ENCODE assay signal across 1 cellular context in the genomic region with DNA sequence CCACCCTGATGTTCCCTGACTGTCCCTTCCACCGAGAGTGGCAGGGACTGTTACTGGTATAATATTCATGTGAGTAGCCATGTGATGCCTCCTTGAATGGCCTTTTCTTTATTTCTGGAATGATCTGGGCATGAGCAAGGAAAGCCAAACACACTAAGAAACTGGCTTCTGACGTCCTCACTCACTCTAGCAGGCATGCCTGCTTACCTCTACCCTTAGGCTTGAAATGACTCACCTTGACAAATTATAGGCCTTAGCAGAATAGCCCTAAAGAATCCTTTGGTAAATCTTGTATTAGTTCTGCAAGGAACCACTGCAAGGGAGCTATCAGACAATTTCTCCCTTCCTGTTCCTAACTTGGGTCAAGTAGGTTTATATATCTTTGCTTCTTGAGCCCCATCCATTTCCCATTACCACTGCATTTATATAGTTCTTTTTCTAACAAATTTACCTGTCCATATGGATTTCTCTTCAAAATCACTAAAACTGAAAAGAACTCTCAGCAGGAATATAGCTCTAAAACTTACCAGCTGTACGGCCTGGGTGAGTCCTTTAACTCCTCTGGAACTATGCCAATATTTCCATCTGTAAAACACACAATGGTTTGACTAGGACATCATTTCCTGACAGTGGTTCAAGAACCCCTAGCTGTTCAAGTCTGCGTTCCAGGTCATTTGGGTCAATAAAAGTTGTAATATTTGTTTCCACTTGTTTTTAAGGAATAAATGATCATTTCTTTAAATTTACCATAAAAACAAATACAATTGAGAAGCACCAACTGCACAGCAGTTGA.
TF ChIP-seq lines count a peak whose summit lies in the region.

No MANE protein-coding gene starts in this region.

TF ChIP-seq in K562, 482 proteins besides CTCF, POLR2A, EP300 and RAD21:
- 0 out of 2 replicates have a peak, but pooled peaks have one; percentile 41 for TF ChIP-seq HMBOX1 (IDR thresholded peaks at IDR 0.05)
- peak; percentile 63; the same call in 1 of the 2 replicates for TF ChIP-seq NFIX (CRISPR knock-in tag; IDR thresholded peaks at IDR 0.05; ENCODE audit: low read depth)
- TF ChIP-seq, protein P1, sequence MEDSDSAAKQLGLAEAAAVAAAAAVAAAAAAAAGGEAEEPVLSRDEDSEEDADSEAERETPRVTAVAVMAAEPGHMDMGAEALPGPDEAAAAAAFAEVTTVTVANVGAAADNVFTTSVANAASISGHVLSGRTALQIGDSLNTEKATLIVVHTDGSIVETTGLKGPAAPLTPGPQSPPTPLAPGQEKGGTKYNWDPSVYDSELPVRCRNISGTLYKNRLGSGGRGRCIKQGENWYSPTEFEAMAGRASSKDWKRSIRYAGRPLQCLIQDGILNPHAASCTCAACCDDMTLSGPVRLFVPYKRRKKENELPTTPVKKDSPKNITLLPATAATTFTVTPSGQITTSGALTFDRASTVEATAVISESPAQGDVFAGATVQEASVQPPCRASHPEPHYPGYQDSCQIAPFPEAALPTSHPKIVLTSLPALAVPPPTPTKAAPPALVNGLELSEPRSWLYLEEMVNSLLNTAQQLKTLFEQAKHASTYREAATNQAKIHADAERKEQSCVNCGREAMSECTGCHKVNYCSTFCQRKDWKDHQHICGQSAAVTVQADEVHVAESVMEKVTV (CRISPR knock-in tag; IDR thresholded peaks at IDR 0.05): no peak
- TF ChIP-seq NFIC (IDR thresholded peaks at IDR 0.05): peak; percentile 93
- TF ChIP-seq HDAC3 (IDR thresholded peaks at IDR 0.05; ENCODE audit: borderline replicate concordance, partially characterized antibody): peak; percentile 8
